8 cellular contexts compared by ENCODE assay signal in genomic region chr17:42428141-42428944, GRCh38. TPM values are rescaled to one million over a fixed set of nuclear protein-coding genes. Genes with fewer than 3 reads are reported as not detected.
DNase-seq lines count a peak whose midpoint lies in the region; ATAC-seq, FAIRE-seq and TF ChIP-seq lines count a peak whose summit lies in the region.

No MANE protein-coding gene starts in this region.

- peak overlapping the region; percentile 83 for H2AFZ ChIP-seq in neuronal stem cell (ENCODE audit: low read length)

- no CpG with 5 or more reads among the region's 4 CpGs for WGBS in neuronal stem cell (ENCODE audit: extremely low coverage in 2 of 2, insufficient read length in 2 of 2, insufficient replicate concordance in 1 of 2), 2 donors

- H3K23ac ChIP-seq in neuronal stem cell (ENCODE audit: low read depth, low read length, poor library complexity): no peak overlapping the region

- no peaks in the 10 kb centered on the region for H3K36me3 ChIP-seq in neuronal stem cell (replicated peaks in 1 of 2; ENCODE audit: control insufficient read depth in 2 of 2, insufficient read depth in 2 of 2, low read length in 2 of 2)

- no peak overlapping the region for H4K91ac ChIP-seq in neuronal stem cell (ENCODE audit: low read depth, low read length, poor library complexity)

- no peak overlapping the region for H2AK5ac ChIP-seq in neuronal stem cell (ENCODE audit: low read depth, low read length)

- ATAC-seq in HG03159 (IDR thresholded peaks at IDR 0.05; ENCODE audit: unreplicated experiment) (no peak), GM18873 (IDR thresholded peaks at IDR 0.05; ENCODE audit: low FRiP score, unreplicated experiment) (no peak)

- H2BK5ac ChIP-seq in neuronal stem cell (ENCODE audit: low read length): no peak overlapping the region

- H2BK15ac ChIP-seq in neuronal stem cell (ENCODE audit: low read length): no peak overlapping the region

- H3K4me3 ChIP-seq in fibroblast of the aortic adventitia (ENCODE audit: low read depth, low read length): no peak overlapping the region
- no peak overlapping the region for H3K4me3 ChIP-seq in neuronal stem cell (ENCODE audit: low read length in 2 of 2)

- H3K14ac ChIP-seq in neuronal stem cell (ENCODE audit: low read length): no peak overlapping the region

- FAIRE-seq in A204.1 (lab: Jason Lieb, UNC): peak; percentile 83

- DNase-seq in ELF-1 (ENCODE audit: low read depth, low spot score) (peak; percentile 71), NCI-H1092 (lab: John Stamatoyannopoulos, UW) (peak; percentile 40), fibroblast of the aortic adventitia (ENCODE audit: low read depth) (peak; percentile 98), neuronal stem cell (ENCODE audit: low spot score) (peak; percentile 53)
- peak; percentile 31 for DNase-seq in activated CD4-positive, alpha-beta T cell treated with anti-CD3 and anti-CD28 coated beads, Interleukin-2, amount 50 U/mL, for 1 hour

- H3K4me1 ChIP-seq in neuronal stem cell (ENCODE audit: control insufficient read depth in 2 of 2, insufficient read depth in 1 of 2, low read depth in 1 of 2, low read length in 2 of 2): peaks cover 7 to 23% of the 10 kb centered on the region in 2 donors

- H3K4ac ChIP-seq in neuronal stem cell (ENCODE audit: low read length): no peak overlapping the region

- no peak overlapping the region for H3K4me2 ChIP-seq in neuronal stem cell (ENCODE audit: insufficient read depth, low read length, poor library complexity, severe bottlenecking)

- peak; percentile 89 for TF ChIP-seq CTCF in fibroblast of the aortic adventitia (IDR thresholded peaks at IDR 0.05; ENCODE audit: insufficient read depth, low read length)

- H4K8ac ChIP-seq in neuronal stem cell (ENCODE audit: low read depth, low read length): no peak overlapping the region

- H3K9ac ChIP-seq in neuronal stem cell (ENCODE audit: low read depth, low read length, poor library complexity): no peak overlapping the region

- H3K27me3 ChIP-seq in neuronal stem cell (ENCODE audit: control insufficient read depth in 3 of 3, insufficient read depth in 3 of 3, low read depth in 1 of 3, low read length in 3 of 3): peaks cover 0 to 18% (median 0%) of the 10 kb centered on the region in 3 experiments

- H2BK12ac ChIP-seq in neuronal stem cell (ENCODE audit: low read length): no peak overlapping the region

- H3K79me1 ChIP-seq in neuronal stem cell (ENCODE audit: low read depth, low read length): no peaks in the 10 kb centered on the region

- H3K27ac ChIP-seq in neuronal stem cell (replicated peaks; ENCODE audit: low read length): no peak overlapping the region

- H3K18ac ChIP-seq in neuronal stem cell (ENCODE audit: low read length): no peak overlapping the region

- H3K9me3 ChIP-seq in neuronal stem cell (replicated peaks in 1 of 2; ENCODE audit: control insufficient read depth in 2 of 2, insufficient read depth in 1 of 2, low read depth in 1 of 2, low read length in 2 of 2): no peaks in the 10 kb centered on the region

- no peak overlapping the region for H2BK120ac ChIP-seq in neuronal stem cell (ENCODE audit: low read depth, low read length)

RNA-seq across cellular contexts. Expression of gene CAVIN1, which starts 5.3 kb away (rescaled TPM):
- total RNA-seq in fibroblast of the aortic adventitia (ENCODE audit: low replicate concordance): 639 and 721 TPM in 2 replicates
- 12.7 TPM for polyA plus RNA-seq in neuronal stem cell (2013, experiment 1 of 2)
- polyA plus RNA-seq in neuronal stem cell (2013, experiment 2 of 2): 12.6 TPM

RNA-seq across cellular contexts. Expression of gene ATP6V0A1, which starts 30.3 kb away (rescaled TPM):
- total RNA-seq in fibroblast of the aortic adventitia (ENCODE audit: low replicate concordance): 40.0 and 60.6 TPM in 2 replicates
- polyA plus RNA-seq in neuronal stem cell (2013, experiment 1 of 2): 25.0 TPM
- polyA plus RNA-seq in neuronal stem cell (2013, experiment 2 of 2): 27.7 TPM

RNA-seq across cellular contexts. Expression of gene STAT3, which starts 40.1 kb away (rescaled TPM):
- 103 and 137 TPM in 2 replicates for total RNA-seq in fibroblast of the aortic adventitia (ENCODE audit: low replicate concordance)
- polyA plus RNA-seq in neuronal stem cell (2013, experiment 1 of 2): 31.5 TPM
- 30.7 TPM for polyA plus RNA-seq in neuronal stem cell (2013, experiment 2 of 2)

Comparison
In these comparisons a context has a peak if more than half of its experiments do, and no peak if none do; other contexts are left out.
1. DNase-seq: peak in every context shown above with its lines; median percentile 98 in fibroblast of the aortic adventitia; 71 in ELF-1; 53 in neuronal stem cell; 40 in NCI-H1092; 31 in activated CD4-positive, alpha-beta T cell treated with anti-CD3 and anti-CD28 coated beads, Interleukin-2, amount 50 U/mL, for 1 hour.